8 cellular contexts compared by ENCODE assay signal in genomic region chr7:26156454-26157365, GRCh38. TPM values are rescaled to one million over a fixed set of nuclear protein-coding genes. Genes with fewer than 3 reads are reported as not detected.
A peak's percentile ranks its signal among the peaks of the same experiment; 100 is the strongest.
DNase-seq lines count a peak whose midpoint lies in the region; ATAC-seq lines count a peak whose summit lies in the region.

No MANE protein-coding gene starts in this region.

- H3K27me3 Mint-ChIP-seq in T-helper 17 cell, result no peaks in the 10 kb centered on the region

- peak; percentile 98 for DNase-seq in ELR (ENCODE audit: low read depth)
- DNase-seq in T-helper 17 cell, result peak in 2 of 3 donors; percentile 18 to 50
- peak; percentile 86 for DNase-seq in dedifferentiated amniotic fluid mesenchymal stem cell (ENCODE audit: extremely low spot score)
- DNase-seq in pons (ENCODE audit: low spot score), result peak; percentile 35
- DNase-seq in NCI-H2081 treated with DMSO at 0.1 percent for 48 hours (lab: John Stamatoyannopoulos, UW), result no peak
- DNase-seq in NCI-H1694 (lab: John Stamatoyannopoulos, UW), result no peak

- peaks cover 2% of the 10 kb centered on the region for H3K36me3 Mint-ChIP-seq in T-helper 17 cell (ENCODE audit: low read depth)

- peak overlapping the region; percentile 78 for H3K4me3 Mint-ChIP-seq in T-helper 17 cell

- H3K9me3 ChIP-seq in T-helper 17 cell (ENCODE audit: control insufficient read depth, low read length, poor library complexity, severe bottlenecking), result no peaks in the 10 kb centered on the region

- ATAC-seq in HG02870 (IDR thresholded peaks at IDR 0.05; ENCODE audit: unreplicated experiment) (peak; percentile 31), T-helper 17 cell (peak; percentile 79), HG03280 (IDR thresholded peaks at IDR 0.05; ENCODE audit: unreplicated experiment) (no peak)

- peaks cover 51% of the 10 kb centered on the region for H3K4me1 Mint-ChIP-seq in T-helper 17 cell

- peak overlapping the region; percentile 98 for H3K27ac Mint-ChIP-seq in T-helper 17 cell

RNA-seq across cellular contexts. Expression of gene NFE2L3, which starts 4.7 kb away (rescaled TPM):
- total RNA-seq in T-helper 17 cell, result 1 to 10 TPM; 3.9 to 4.3 TPM

RNA-seq across cellular contexts. Expression of gene HNRNPA2B1, which starts 43.8 kb away (rescaled TPM):
- 100 to 1,000 TPM; 392 to 399 TPM for total RNA-seq in T-helper 17 cell

RNA-seq across cellular contexts. Expression of gene CBX3, which starts 44.8 kb away (rescaled TPM):
- 100 to 1,000 TPM in 1 of 2 donors, 10 to 100 TPM in 1; 98.3 to 102 TPM for total RNA-seq in T-helper 17 cell

Comparison
In these comparisons a context has a peak if more than half of its experiments do, and no peak if none do; other contexts are left out.
1. DNase-seq: peak in ELR (single experiment), T-helper 17 cell (2 of 3), dedifferentiated amniotic fluid mesenchymal stem cell (single experiment) and pons (single experiment); none in NCI-H2081 treated with DMSO at 0.1 percent for 48 hours (single experiment) and NCI-H1694 (single experiment).